18 cellular contexts compared by ENCODE assay signal in genomic region chr16:14196011-14196410, GRCh38.
DNase-seq lines count a peak whose midpoint lies in the region; ATAC-seq and TF ChIP-seq lines count a peak whose summit lies in the region.
"Had no signal": no experiment of that assay in that cellular context is flagged by ENCODE, and none has a peak within 500 bp of the region (broad histone marks: within the 10 kb centered on the region; RNA-seq: fewer than 3 reads in every experiment).

No MANE protein-coding gene starts in this region.

- no peak overlapping the region for H3K23ac ChIP-seq in mesenchymal stem cell (ENCODE audit: low read length in 2 of 2)

- H4K8ac ChIP-seq in mesenchymal stem cell (ENCODE audit: low read length): no peak overlapping the region

- H3K4me3 Mint-ChIP-seq in CD4-positive, CD25-positive, alpha-beta regulatory T cell: no peak overlapping the region
- H3K4me3 Mint-ChIP-seq: naive B cell had no signal

- no peak overlapping the region for H3K4me3 ChIP-seq in CD4-positive, CD25-positive, alpha-beta regulatory T cell (ENCODE audit: low read depth, low read length)
- H3K4me3 ChIP-seq in brain microvascular endothelial cell (ENCODE audit: low read depth, low read length): no peak overlapping the region
- no peak overlapping the region for H3K4me3 ChIP-seq in mesenchymal stem cell (ENCODE audit: insufficient read depth in 1 of 2, low read depth in 1 of 2, low read length in 2 of 2)
- H3K4me3 ChIP-seq: body of pancreas, vagina had no signal

- peaks cover 22% of the 10 kb centered on the region for H3K79me1 ChIP-seq in mesenchymal stem cell (replicated peaks; ENCODE audit: low read length, poor library complexity, severe bottlenecking)

- 100% methylated on average over 1 of the region's 2 CpGs for WGBS in mesenchymal stem cell

- no peak overlapping the region for H2BK5ac ChIP-seq in mesenchymal stem cell (ENCODE audit: low read depth, low read length, poor library complexity, severe bottlenecking)

- H2BK12ac ChIP-seq in mesenchymal stem cell (ENCODE audit: low read length in 2 of 2): no peak overlapping the region

- peaks cover 8% of the 10 kb centered on the region for H3K36me3 Mint-ChIP-seq in CD4-positive, CD25-positive, alpha-beta regulatory T cell

- H3K18ac ChIP-seq in mesenchymal stem cell (ENCODE audit: low read depth in 1 of 2, low read length in 2 of 2): no peak overlapping the region

- in situ Hi-C loops in brain microvascular endothelial cell (cut with HindIII; ENCODE audit: low pct_ligation_motif_present, low sequenced_read_pairs): no loop called here

- TF ChIP-seq CTCF in brain microvascular endothelial cell (IDR thresholded peaks at IDR 0.05; ENCODE audit: low read depth, low read length, missing control alignments): no peak

- H3K4me2 ChIP-seq in mesenchymal stem cell (ENCODE audit: low read length, poor library complexity, severe bottlenecking): no peak overlapping the region

- H3K27ac Mint-ChIP-seq in CD4-positive, CD25-positive, alpha-beta regulatory T cell: peak overlapping the region in 2 of 3 donors; percentile 28 to 80

- peaks cover 7% of the 10 kb centered on the region for H3K4me1 ChIP-seq in CD4-positive, CD25-positive, alpha-beta regulatory T cell (ENCODE audit: control insufficient read depth, insufficient read depth, low read length, poor library complexity, severe bottlenecking)
- no peaks in the 10 kb centered on the region for H3K4me1 ChIP-seq in mesenchymal stem cell (ENCODE audit: control insufficient read depth, insufficient read depth, low read depth, low read length)
- H3K4me1 ChIP-seq: body of pancreas had no signal

- no peaks in the 10 kb centered on the region for H3K9me3 Mint-ChIP-seq in CD4-positive, CD25-positive, alpha-beta regulatory T cell
- H3K9me3 Mint-ChIP-seq: naive B cell had no signal

- H3K36me3 ChIP-seq in CD4-positive, CD25-positive, alpha-beta regulatory T cell (ENCODE audit: control insufficient read depth, insufficient read depth, low read length): no peaks in the 10 kb centered on the region
- H3K36me3 ChIP-seq in brain microvascular endothelial cell (replicated peaks) (no peaks in the 10 kb centered on the region), mesenchymal stem cell (ENCODE audit: control insufficient read depth in 1 of 2, insufficient read depth in 2 of 2, low read depth in 1 of 2, low read length in 2 of 2) (peaks cover 0 to 2% of the 10 kb centered on the region in 2 experiments)
- H3K36me3 ChIP-seq: vagina had no signal

- H3K4ac ChIP-seq in mesenchymal stem cell (ENCODE audit: low read depth in 1 of 2, low read length in 2 of 2): no peak overlapping the region

- H3K27ac ChIP-seq in CD4-positive, CD25-positive, alpha-beta regulatory T cell (ENCODE audit: insufficient read depth, low read length, poor library complexity, severe bottlenecking): no peak overlapping the region
- H3K27ac ChIP-seq in brain microvascular endothelial cell (peak overlapping the region; percentile 19), mesenchymal stem cell (ENCODE audit: low read length, poor library complexity, severe bottlenecking) (no peak overlapping the region)
- H3K27ac ChIP-seq: body of pancreas, HL-60, vagina had no signal

- H2BK15ac ChIP-seq in mesenchymal stem cell (ENCODE audit: low read depth, poor library complexity, severe bottlenecking): no peak overlapping the region

- no peak for ATAC-seq in CD4-positive, CD25-positive, alpha-beta regulatory T cell (ENCODE audit: low read depth in 2 of 2)
- ATAC-seq: body of pancreas had no signal

- no peak overlapping the region for H3K9ac ChIP-seq in mesenchymal stem cell (ENCODE audit: low read length)

- no peaks in the 10 kb centered on the region for H3K9me3 ChIP-seq in CD4-positive, CD25-positive, alpha-beta regulatory T cell (ENCODE audit: control insufficient read depth in 2 of 2, low read length in 2 of 2)
- H3K9me3 ChIP-seq in mesenchymal stem cell (ENCODE audit: control insufficient read depth, low read length): no peaks in the 10 kb centered on the region
- H3K9me3 ChIP-seq: body of pancreas, vagina had no signal

- no peak overlapping the region for H2AFZ ChIP-seq in mesenchymal stem cell (ENCODE audit: low read depth, low read length)

- no peak overlapping the region for H2BK120ac ChIP-seq in mesenchymal stem cell (ENCODE audit: low read depth, low read length)

- no peak overlapping the region for H4K91ac ChIP-seq in mesenchymal stem cell (ENCODE audit: low read length)

- H3K14ac ChIP-seq in mesenchymal stem cell (ENCODE audit: low read length in 2 of 2): no peak overlapping the region

- H3K4me1 Mint-ChIP-seq in CD4-positive, CD25-positive, alpha-beta regulatory T cell: peaks cover 17 to 38% (median 24%) of the 10 kb centered on the region in 4 donors

- no peaks in the 10 kb centered on the region for H3K27me3 ChIP-seq in CD4-positive, CD25-positive, alpha-beta regulatory T cell (ENCODE audit: control insufficient read depth, insufficient read depth, low read length)
- H3K27me3 ChIP-seq in brain microvascular endothelial cell (replicated peaks): no peaks in the 10 kb centered on the region
- H3K27me3 ChIP-seq in mesenchymal stem cell (ENCODE audit: control insufficient read depth in 1 of 2, insufficient read depth in 1 of 2, low read length in 2 of 2): no peaks in the 10 kb centered on the region
- H3K27me3 ChIP-seq: body of pancreas, vagina had no signal

- DNase-seq in CD4-positive, CD25-positive, alpha-beta regulatory T cell: no peak
- DNase-seq in NCI-H146 (lab: John Stamatoyannopoulos, UW) (peak; percentile 52), brain microvascular endothelial cell (peak; percentile 33), mesenchymal stem cell (peak; percentile 55), NCI-H1092 (lab: John Stamatoyannopoulos, UW) (no peak), NCI-H1105 treated with DMSO at 0.1 percent for 48 hours (lab: John Stamatoyannopoulos, UW) (no peak), SKM-1 (lab: John Stamatoyannopoulos, UW; ENCODE audit: unreplicated experiment) (no peak)
- no peak for DNase-seq in stimulated activated CD4-positive, alpha-beta T cell treated with anti-CD3 and anti-CD28 coated beads, Interleukin-2, amount 100 ng/mL, for 24 hours
- DNase-seq: activated CD4-positive, alpha-beta T cell treated with anti-CD3 and anti-CD28 coated beads, Interleukin-2, amount 50 U/mL, for 4 hours; body of pancreas; C1 segment of cervical spinal cord; glutamatergic neuron; naive B cell; right cardiac atrium; stimulated activated CD4-positive, alpha-beta T cell treated with anti-CD3 and anti-CD28 coated beads, Interleukin-4, amount 100 ng/mL, for 1 hour; T-helper 9 cell had no signal

- no peaks in the 10 kb centered on the region for H3K27me3 Mint-ChIP-seq in CD4-positive, CD25-positive, alpha-beta regulatory T cell
- H3K27me3 Mint-ChIP-seq: naive B cell had no signal

- H2AK5ac ChIP-seq in mesenchymal stem cell (ENCODE audit: low read length, severe bottlenecking): no peak overlapping the region

Comparison
In these comparisons a context has a peak if more than half of its experiments do, and no peak if none do; other contexts are left out.
1. DNase-seq: peak in NCI-H146 (single experiment), brain microvascular endothelial cell (single experiment) and mesenchymal stem cell (single experiment); none in CD4-positive, CD25-positive, alpha-beta regulatory T cell (0 of 3), NCI-H1092 (single experiment), NCI-H1105 treated with DMSO at 0.1 percent for 48 hours (single experiment), stimulated activated CD4-positive, alpha-beta T cell treated with anti-CD3 and anti-CD28 coated beads, Interleukin-2, amount 100 ng/mL, for 24 hours (0 of 2) and SKM-1 (single experiment).